8 cellular contexts compared by ENCODE assay signal in the genomic region with DNA sequence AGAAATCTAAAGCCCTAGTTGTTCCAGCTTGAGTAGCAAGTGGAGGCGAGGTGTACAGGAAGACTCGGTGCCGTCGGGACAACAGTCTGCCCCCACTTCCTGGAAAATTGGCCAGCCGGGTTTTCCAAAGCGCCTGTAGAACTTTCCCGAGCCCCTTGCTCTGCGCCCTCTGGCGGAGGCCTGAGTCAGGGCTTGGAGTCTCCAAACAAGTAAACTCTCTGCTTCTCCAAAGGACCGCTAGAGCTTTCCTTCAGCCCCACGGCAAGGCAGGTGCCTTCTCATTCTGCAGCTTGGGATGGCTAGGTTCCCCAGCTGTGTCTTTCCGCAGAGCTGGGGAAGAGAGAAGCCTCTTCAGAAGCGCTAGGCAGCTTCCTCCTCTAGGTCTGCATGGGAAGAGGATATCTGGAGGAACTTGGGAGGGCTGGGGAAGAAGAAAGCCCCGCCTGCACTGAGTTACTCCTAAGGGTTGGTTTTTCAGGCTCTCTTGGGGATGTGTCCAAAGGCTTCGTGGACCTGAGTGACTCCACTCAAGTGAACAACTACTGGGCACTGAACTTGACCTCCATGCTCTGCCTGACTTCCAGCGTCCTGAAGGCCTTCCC. TPM values are rescaled to one million over a fixed set of nuclear protein-coding genes. Genes with fewer than 3 reads are reported as not detected.
A peak's percentile ranks its signal among the peaks of the same experiment; 100 is the strongest.
DNase-seq lines count a peak whose midpoint lies in the region; ATAC-seq, FAIRE-seq and TF ChIP-seq lines count a peak whose summit lies in the region.

No MANE protein-coding gene starts in this region.

- no peak overlapping the region for H3K27ac Mint-ChIP-seq in GM23338
- H3K27ac Mint-ChIP-seq in neural progenitor cell: no peak overlapping the region

- H3K4me1 ChIP-seq in GM23338 (ENCODE audit: insufficient read depth): peaks cover 14% of the 10 kb centered on the region; the same call in 1 of the 2 replicates
- H3K4me1 ChIP-seq in neural progenitor cell: no peaks in the 10 kb centered on the region
- peaks cover 11 to 27% of the 10 kb centered on the region in 2 donors for H3K4me1 ChIP-seq in thoracic aorta (ENCODE audit: control insufficient read depth in 1 of 2, low read depth in 2 of 2)

- H3K4me3 Mint-ChIP-seq in GM23338: peak overlapping the region; percentile 72
- peak overlapping the region; percentile 82 for H3K4me3 Mint-ChIP-seq in neural progenitor cell

- no peaks in the 10 kb centered on the region; the same call in 1 of the 2 replicates for H4K20me1 ChIP-seq in GM23338 (replicated peaks; ENCODE audit: insufficient read depth)
- peaks cover 15% of the 10 kb centered on the region for H4K20me1 ChIP-seq in neural progenitor cell (ENCODE audit: low read depth)

- peak overlapping the region; percentile 79 for H3K4me3 ChIP-seq in GM23338
- H3K4me3 ChIP-seq in neural progenitor cell: peak overlapping the region; percentile 51
- peak overlapping the region; percentile 82 for H3K4me3 ChIP-seq in thoracic aorta

- H3K27me3 ChIP-seq in GM23338 (ENCODE audit: insufficient read depth) (peaks cover 46% of the 10 kb centered on the region), neural progenitor cell (peaks cover 73% of the 10 kb centered on the region), thoracic aorta (replicated peaks; ENCODE audit: insufficient read depth) (no peaks in the 10 kb centered on the region)

- H3K79me2 ChIP-seq in GM23338 (replicated peaks; ENCODE audit: insufficient read depth) (no peaks in the 10 kb centered on the region), neural progenitor cell (ENCODE audit: low read depth) (no peaks in the 10 kb centered on the region)

- no peaks in the 10 kb centered on the region for H3K9me2 ChIP-seq in GM23338 (ENCODE audit: insufficient read depth)

- peak; percentile 83 for DNase-seq in DMS79 treated with DMSO at 0.1 percent for 48 hours (lab: John Stamatoyannopoulos, UW)
- DNase-seq in GM23338 (ENCODE audit: low spot score): peak; percentile 98
- DNase-seq in Kasumi-1 (lab: John Stamatoyannopoulos, UW): peak; percentile 79 to 82
- peak; percentile 78 for DNase-seq in RCC 7860 (ENCODE audit: low spot score)
- peak; percentile 65 for DNase-seq in activated naive CD4-positive, alpha-beta T cell treated with anti-CD3 and anti-CD28 coated beads, Interleukin-2, amount 50 U/mL, for 16 hours
- DNase-seq in germinal center (ENCODE audit: low spot score): peak; percentile 59
- DNase-seq in neural progenitor cell (ENCODE audit: low spot score): peak; percentile 94
- DNase-seq in thoracic aorta (ENCODE audit: low spot score): peak; percentile 63

- peak; percentile 62 for FAIRE-seq in RCC 7860 (lab: Jason Lieb, UNC)

- no peaks in the 10 kb centered on the region for H3K36me3 ChIP-seq in GM23338 (ENCODE audit: insufficient read depth)
- no peaks in the 10 kb centered on the region for H3K36me3 ChIP-seq in neural progenitor cell
- H3K36me3 ChIP-seq in thoracic aorta: no peaks in the 10 kb centered on the region

- H3K27me3 Mint-ChIP-seq in GM23338 (ENCODE audit: insufficient read depth, low read depth, poor library complexity) (peaks cover 32% of the 10 kb centered on the region), neural progenitor cell (ENCODE audit: insufficient read depth, low read depth) (peaks cover 43% of the 10 kb centered on the region)

- H3K27ac ChIP-seq in GM23338 (ENCODE audit: low read depth): no peak overlapping the region
- H3K27ac ChIP-seq in neural progenitor cell: no peak overlapping the region
- H3K27ac ChIP-seq in thoracic aorta: peak overlapping the region; percentile 81 to 94

- peak overlapping the region; percentile 91 for H3K4me2 ChIP-seq in GM23338
- peak overlapping the region; percentile 84 for H3K4me2 ChIP-seq in neural progenitor cell

- H3K9me3 ChIP-seq in neural progenitor cell (ENCODE audit: low read depth): no peaks in the 10 kb centered on the region
- no peaks in the 10 kb centered on the region for H3K9me3 ChIP-seq in thoracic aorta

- H3F3A ChIP-seq in GM23338 (replicated peaks; ENCODE audit: low read depth) (peaks cover 12% of the 10 kb centered on the region; the same call in 1 of the 2 replicates), neural progenitor cell (ENCODE audit: low read depth) (peaks cover 17% of the 10 kb centered on the region)

- no peaks in the 10 kb centered on the region for H3K36me3 Mint-ChIP-seq in GM23338 (ENCODE audit: low read depth)
- no peaks in the 10 kb centered on the region for H3K36me3 Mint-ChIP-seq in neural progenitor cell

- peaks cover 5% of the 10 kb centered on the region; the same call in 2 of the 3 replicates for H3K4me1 Mint-ChIP-seq in GM23338
- peaks cover 9% of the 10 kb centered on the region for H3K4me1 Mint-ChIP-seq in neural progenitor cell

- H3K9me3 Mint-ChIP-seq in GM23338 (no peaks in the 10 kb centered on the region), neural progenitor cell (no peaks in the 10 kb centered on the region)

- H2AFZ ChIP-seq in GM23338 (peak overlapping the region; percentile 98), neural progenitor cell (replicated peaks) (peak overlapping the region; percentile 80)

- TF ChIP-seq CTCF in GM23338 (conservative IDR thresholded peaks at IDR 0.05; ENCODE audit: low read depth in 2 of 2) (peak; percentile 82 to 86), neural progenitor cell (IDR thresholded peaks at IDR 0.05) (peak; percentile 91), thoracic aorta (IDR thresholded peaks at IDR 0.05) (peak; percentile 90)

- peak; percentile 77 for ATAC-seq in GM23338
- peak; percentile 88 for ATAC-seq in thoracic aorta (ENCODE audit: insufficient number of reproducible peaks, low FRiP score, low read depth)

- no peak overlapping the region for H3K9ac ChIP-seq in neural progenitor cell

TF ChIP-seq in GM23338, 12 proteins besides CTCF, POLR2A, EP300 and RAD21 (continues in another document):
- peak; percentile 81 for TF ChIP-seq ZNF462 (CRISPR knock-in tag; IDR thresholded peaks at IDR 0.05)

RNA-seq across cellular contexts. Expression of gene SPR, which starts 0.7 kb away (rescaled TPM):
- 15.2 and 18.4 TPM in 2 replicates for total RNA-seq in GM23338 (2014; rRNA removed; shearing (Covaris generic))
- 9.5 and 10.7 TPM in 2 replicates for polyA plus RNA-seq in GM23338 (2016; fragmentation: Nextera tagmentation; extraction: Ambion mirVana)
- total RNA-seq in neural progenitor cell (ENCODE audit: low replicate concordance) (2.2 and 4.4 TPM in 2 replicates), thoracic aorta (10 to 100 TPM; 26.1 to 42.6 TPM)

RNA-seq across cellular contexts. Expression of gene EMX1, which starts 29.4 kb away (rescaled TPM):
- total RNA-seq in GM23338 (2014; rRNA removed; shearing (Covaris generic)): 7.9 and 12.6 TPM in 2 replicates
- polyA plus RNA-seq in GM23338 (2016; fragmentation: Nextera tagmentation; extraction: Ambion mirVana): 3.9 and 4.2 TPM in 2 replicates
- 0.43 and 7.3 TPM in 2 replicates for total RNA-seq in neural progenitor cell (ENCODE audit: low replicate concordance)
- total RNA-seq in thoracic aorta: not detected

Comparison
In these comparisons a context has a peak if more than half of its experiments do, and no peak if none do; other contexts are left out.
1. H3K27ac ChIP-seq: peak in thoracic aorta (2 of 2); none in GM23338 (single experiment) and neural progenitor cell (single experiment).
2. Peak in every context shown above with its lines, with median percentiles within 50 percentile points of each other: DNase-seq, H3K4me3 ChIP-seq and CTCF ChIP-seq.